Comparison of ENCODE assay signal across 8 cellular contexts in the genomic region with DNA sequence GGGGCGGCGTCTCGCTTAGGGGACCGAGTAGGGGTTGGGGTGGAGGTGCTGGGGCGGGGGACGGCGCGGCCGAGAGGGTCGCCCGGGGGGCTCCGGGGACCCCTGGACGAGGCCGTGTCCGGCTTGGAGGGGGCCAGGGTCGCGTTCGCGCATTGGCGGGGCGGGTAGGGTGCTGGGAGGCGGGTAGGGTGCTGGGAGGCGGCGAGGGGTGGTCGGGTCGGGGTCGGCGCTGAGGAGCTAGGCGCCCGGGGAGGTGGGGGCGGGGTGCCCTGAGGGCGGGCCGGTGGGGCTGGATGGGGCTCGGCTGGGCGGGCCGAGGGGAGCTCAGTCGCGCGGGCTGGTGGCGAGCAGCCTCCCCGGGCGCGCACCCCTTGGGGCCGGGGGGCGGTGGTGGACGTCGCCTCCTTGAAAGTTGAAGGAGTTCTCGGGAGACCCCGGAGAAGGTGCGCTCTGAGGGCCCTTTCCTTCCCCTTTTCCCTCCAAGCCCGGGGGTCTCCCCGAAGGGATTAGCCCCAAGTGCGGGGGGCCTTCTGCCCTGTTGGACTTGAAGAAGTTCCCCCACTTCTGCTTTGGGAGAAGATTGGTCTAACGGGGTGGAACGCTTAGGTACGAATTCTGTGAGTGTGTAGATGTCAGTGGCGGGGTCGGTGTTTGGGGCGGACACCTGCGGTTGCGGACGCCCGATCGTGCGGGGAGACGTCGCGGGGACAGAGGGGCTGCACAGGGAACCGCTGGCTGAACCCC. TPM values are rescaled to one million over a fixed set of nuclear protein-coding genes. Genes with fewer than 3 reads are reported as not detected.
DNase-seq lines count a peak whose midpoint lies in the region; ATAC-seq and TF ChIP-seq lines count a peak whose summit lies in the region.

No MANE protein-coding gene starts in this region.

- peaks cover under 1% of the 10 kb centered on the region for H3K36me3 Mint-ChIP-seq in stimulated activated memory B cell treated with anti-CD40 and anti-IgM and Interleukin-4, amounts not matched to agents 10 μg/mL and 1 μg/mL and 100 μg/mL, for 72 hours

- H3K27me3 Mint-ChIP-seq in stimulated activated memory B cell treated with anti-CD40 and anti-IgM and Interleukin-4, amounts not matched to agents 10 μg/mL and 1 μg/mL and 100 μg/mL, for 72 hours: no peaks in the 10 kb centered on the region

- no peaks in the 10 kb centered on the region for H3K9me3 Mint-ChIP-seq in stimulated activated memory B cell treated with anti-CD40 and anti-IgM and Interleukin-4, amounts not matched to agents 10 μg/mL and 1 μg/mL and 100 μg/mL, for 72 hours

- intact Hi-C loops in A673 (cut with micrococcal nuclease; ENCODE audit: unreplicated experiment): loop anchor here (5.0 to 10.0 kb wide), 2 partner anchors 136 to 282 kb away; no protein-coding TSS in a partner anchor

- H3K4me1 ChIP-seq in A673 (ENCODE audit: insufficient read depth, low read length, poor library complexity, severe bottlenecking) (peaks cover 18% of the 10 kb centered on the region), SJCRH30 (peaks cover 13% of the 10 kb centered on the region)

- peak overlapping the region; percentile 88 for H3K4me3 ChIP-seq in A673 (ENCODE audit: low read depth, low read length, poor library complexity, severe bottlenecking)
- H3K4me3 ChIP-seq in SJCRH30: peak overlapping the region; percentile 85

- H3K4me3 Mint-ChIP-seq in stimulated activated memory B cell treated with anti-CD40 and anti-IgM and Interleukin-4, amounts not matched to agents 10 μg/mL and 1 μg/mL and 100 μg/mL, for 72 hours: peak overlapping the region; percentile 96

- H3K27ac Mint-ChIP-seq in stimulated activated memory B cell treated with anti-CD40 and anti-IgM and Interleukin-4, amounts not matched to agents 10 μg/mL and 1 μg/mL and 100 μg/mL, for 72 hours: peak overlapping the region; percentile 89

- H3K27ac ChIP-seq in A673 (ENCODE audit: low read depth, low read length, poor library complexity, severe bottlenecking) (peak overlapping the region; percentile 91), SJCRH30 (peak overlapping the region; percentile 80), layer of hippocampus (ENCODE audit: low read depth, low read length) (peak overlapping the region; percentile 98)

- H3K36me3 ChIP-seq in A673 (ENCODE audit: insufficient read depth, low read length, poor library complexity, severe bottlenecking): no peaks in the 10 kb centered on the region
- no peaks in the 10 kb centered on the region for H3K36me3 ChIP-seq in SJCRH30

- DNase-seq in A673 (ENCODE audit: low spot score) (peak; percentile 31), GM19238 (ENCODE audit: insufficient read length, low spot score) (peak; percentile 40), SJCRH30 (peak; percentile 23 to 48)
- DNase-seq in central memory CD4-positive, alpha-beta T cell: peak; percentile 4

- CTCF ChIA-PET in A673 (lab: Charles Lee): interaction anchor here (1.3 kb wide), 1 partner anchor 138 kb away, joined by 6 read pairs; no protein-coding TSS in a partner anchor

- POLR2A ChIA-PET in A673 (lab: Charles Lee; ENCODE audit: low non-redundant PET): interaction anchor here (0.9 kb wide), 1 partner anchor 74 kb away, joined by 4 read pairs; no protein-coding TSS in a partner anchor

- no TSS peak for BruUV-seq in A673 (replicated peaks; lab: Mats Ljungman, UMichigan)

- TF ChIP-seq CTCF in A673 (conservative IDR thresholded peaks at IDR 0.05; ENCODE audit: low read depth, low read length): no peak

- peaks cover 57% of the 10 kb centered on the region for H3K4me1 Mint-ChIP-seq in stimulated activated memory B cell treated with anti-CD40 and anti-IgM and Interleukin-4, amounts not matched to agents 10 μg/mL and 1 μg/mL and 100 μg/mL, for 72 hours

- peak; percentile 42 for ATAC-seq in stimulated activated memory B cell treated with anti-CD40 and anti-IgM and Interleukin-4, amounts not matched to agents 10 μg/mL and 1 μg/mL and 100 μg/mL, for 72 hours
- ATAC-seq in HG02571 (IDR thresholded peaks at IDR 0.05; ENCODE audit: unreplicated experiment): no peak
- ATAC-seq in GM19351 (IDR thresholded peaks at IDR 0.05; ENCODE audit: unreplicated experiment): no peak

- no peaks in the 10 kb centered on the region for H3K27me3 ChIP-seq in A673 (replicated peaks; ENCODE audit: insufficient read depth, low read depth, low read length, poor library complexity)
- no peaks in the 10 kb centered on the region for H3K27me3 ChIP-seq in SJCRH30
- no peaks in the 10 kb centered on the region for H3K27me3 ChIP-seq in layer of hippocampus (ENCODE audit: control insufficient read depth, insufficient read depth, low read length)

- no peaks in the 10 kb centered on the region for H3K9me3 ChIP-seq in A673 (ENCODE audit: low read depth, low read length, poor library complexity, severe bottlenecking)
- H3K9me3 ChIP-seq in SJCRH30 (replicated peaks): no peaks in the 10 kb centered on the region

RNA-seq across cellular contexts. Expression of a gene that starts 0.5 kb away (rescaled TPM):
- total RNA-seq in A673 (2021): 26.4 and 29.5 TPM in 2 replicates
- total RNA-seq in SJCRH30 (2014; rRNA removed; shearing (Covaris generic)): 33.5 and 41.2 TPM in 2 replicates
